In the genomic region with DNA sequence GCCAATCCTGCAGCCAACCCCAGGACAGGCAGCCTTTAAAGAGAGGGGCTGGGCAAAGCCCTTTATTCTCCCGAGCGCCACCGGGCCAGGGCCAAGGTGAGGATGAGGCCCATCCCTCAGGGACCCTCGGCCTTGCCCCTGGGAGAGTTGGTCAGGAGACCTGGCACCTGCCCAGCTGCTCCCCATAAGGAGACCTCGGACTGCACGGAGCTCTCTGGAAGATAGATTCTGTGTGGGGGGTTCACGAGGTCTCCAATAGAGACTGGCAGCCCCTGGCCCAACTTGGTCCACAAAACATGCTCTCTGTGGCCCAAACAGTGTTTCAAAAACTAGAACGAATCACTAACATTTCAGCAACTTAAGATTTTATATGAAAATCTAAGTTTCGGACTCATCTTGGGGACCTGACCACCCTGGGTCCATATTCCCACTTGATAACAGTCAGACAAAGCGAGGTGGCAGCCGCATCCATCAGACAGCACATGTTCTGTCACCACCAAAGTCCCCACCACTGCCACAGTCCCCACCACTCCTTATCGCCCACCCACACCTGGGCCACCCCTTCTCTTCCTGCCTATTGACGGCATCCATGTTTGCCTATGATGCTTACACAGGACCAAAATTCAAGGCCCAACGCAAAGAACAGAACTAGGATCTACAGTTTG, we compare ENCODE assay signal across 12 cellular contexts.
DNase-seq lines count a peak whose midpoint lies in the region; ATAC-seq and TF ChIP-seq lines count a peak whose summit lies in the region.
"Had no signal": no experiment of that assay in that cellular context is flagged by ENCODE, and none has a peak within 500 bp of the region (broad histone marks: within the 10 kb centered on the region; RNA-seq: fewer than 3 reads in every experiment).

No MANE protein-coding gene starts in this region.

- H3K27me3 ChIP-seq in transverse colon, result no peaks in the 10 kb centered on the region
- H3K27me3 ChIP-seq: cardiac muscle cell had no signal

- intact Hi-C loops in transverse colon (cut with DNase I; ENCODE audit: low total_unique reads), result no loop called here

- peak overlapping the region in 1 of 2 donors; percentile 21 for H3K4me3 Mint-ChIP-seq in effector memory CD8-positive, alpha-beta T cell
- no peak overlapping the region for H3K4me3 Mint-ChIP-seq in activated naive CD8-positive, alpha-beta T cell treated with anti-CD3 and anti-CD28 coated beads, Interleukin-2, amount 50 U/mL, for 24 hours

- peaks cover 19 to 49% (median 28%) of the 10 kb centered on the region in 4 donors for H3K4me1 ChIP-seq in transverse colon

- DNase-seq in activated naive CD4-positive, alpha-beta T cell treated with anti-CD3 and anti-CD28 coated beads, Interleukin-2, amount 50 U/mL, for 72 hours (ENCODE audit: low spot score in 2 of 2), result no peak
- no peak for DNase-seq in activated naive CD4-positive, alpha-beta T cell treated with anti-CD3 and anti-CD28 coated beads, Interleukin-2, amount 50 U/mL, for 16 hours
- no peak for DNase-seq in effector memory CD8-positive, alpha-beta T cell
- DNase-seq in omental fat pad (ENCODE audit: low spot score) (no peak), transverse colon (no peak), NCI-H1417 (lab: John Stamatoyannopoulos, UW) (no peak), HEK293T (ENCODE audit: extremely low spot score) (no peak)
- DNase-seq in activated naive CD8-positive, alpha-beta T cell treated with anti-CD3 and anti-CD28 coated beads, Interleukin-2, amount 50 U/mL, for 24 hours, result no peak
- DNase-seq: activated CD4-positive, alpha-beta T cell treated with anti-CD3 and anti-CD28 coated beads, Interleukin-2, amount 50 U/mL, for 1 hour; T-helper 2 cell had no signal

- H3K27ac ChIP-seq in transverse colon, result peak overlapping the region; percentile 60 to 78 (median 68)
- H3K27ac ChIP-seq: PC-9 had no signal

- peak overlapping the region; percentile 45 to 92 for H3K27ac Mint-ChIP-seq in activated naive CD4-positive, alpha-beta T cell treated with anti-CD3 and anti-CD28 coated beads, Interleukin-2, amount 50 U/mL, for 72 hours
- H3K27ac Mint-ChIP-seq in effector memory CD8-positive, alpha-beta T cell, result peak overlapping the region; percentile 77 to 89
- no peak overlapping the region for H3K27ac Mint-ChIP-seq in activated naive CD8-positive, alpha-beta T cell treated with anti-CD3 and anti-CD28 coated beads, Interleukin-2, amount 50 U/mL, for 24 hours

- H3K9me3 Mint-ChIP-seq in activated naive CD4-positive, alpha-beta T cell treated with anti-CD3 and anti-CD28 coated beads, Interleukin-2, amount 50 U/mL, for 72 hours, result no peaks in the 10 kb centered on the region
- no peaks in the 10 kb centered on the region for H3K9me3 Mint-ChIP-seq in effector memory CD8-positive, alpha-beta T cell
- no peaks in the 10 kb centered on the region for H3K9me3 Mint-ChIP-seq in activated naive CD8-positive, alpha-beta T cell treated with anti-CD3 and anti-CD28 coated beads, Interleukin-2, amount 50 U/mL, for 24 hours

- TF ChIP-seq CTCF in omental fat pad (IDR thresholded peaks at IDR 0.05) (no peak), transverse colon (IDR thresholded peaks at IDR 0.05) (no peak)

- H3K4me3 ChIP-seq in transverse colon, result no peak overlapping the region
- H3K4me3 ChIP-seq: cardiac muscle cell, PC-9 had no signal

- H3K36me3 Mint-ChIP-seq in activated naive CD4-positive, alpha-beta T cell treated with anti-CD3 and anti-CD28 coated beads, Interleukin-2, amount 50 U/mL, for 72 hours, result no peaks in the 10 kb centered on the region
- H3K36me3 Mint-ChIP-seq in effector memory CD8-positive, alpha-beta T cell (ENCODE audit: insufficient read depth), result peaks cover 32% of the 10 kb centered on the region
- no peaks in the 10 kb centered on the region for H3K36me3 Mint-ChIP-seq in activated naive CD8-positive, alpha-beta T cell treated with anti-CD3 and anti-CD28 coated beads, Interleukin-2, amount 50 U/mL, for 24 hours (ENCODE audit: low read depth)

- ATAC-seq in activated naive CD4-positive, alpha-beta T cell treated with anti-CD3 and anti-CD28 coated beads, Interleukin-2, amount 50 U/mL, for 72 hours, result no peak
- no peak for ATAC-seq in effector memory CD8-positive, alpha-beta T cell (replicated peaks)
- peak; percentile 9 for ATAC-seq in omental fat pad (ENCODE audit: low FRiP score)
- ATAC-seq in activated naive CD8-positive, alpha-beta T cell treated with anti-CD3 and anti-CD28 coated beads, Interleukin-2, amount 50 U/mL, for 24 hours, result no peak

- peaks cover 60 to 64% of the 10 kb centered on the region in 2 donors for H3K4me1 Mint-ChIP-seq in effector memory CD8-positive, alpha-beta T cell (ENCODE audit: low read depth in 2 of 2)
- H3K4me1 Mint-ChIP-seq in activated naive CD8-positive, alpha-beta T cell treated with anti-CD3 and anti-CD28 coated beads, Interleukin-2, amount 50 U/mL, for 24 hours, result peaks cover 69% of the 10 kb centered on the region

- 80 to 86% methylated on average over 3 to 14 of the region's 14 CpGs for WGBS in transverse colon (ENCODE audit: low coverage in 1 of 2), 2 donors

- POLR2A ChIA-PET in HEK293T (lab: Yijun Ruan, JAX), result no interaction called here

- no peaks in the 10 kb centered on the region for H3K27me3 Mint-ChIP-seq in effector memory CD8-positive, alpha-beta T cell
- H3K27me3 Mint-ChIP-seq in activated naive CD8-positive, alpha-beta T cell treated with anti-CD3 and anti-CD28 coated beads, Interleukin-2, amount 50 U/mL, for 24 hours, result no peaks in the 10 kb centered on the region

- no peak for TF ChIP-seq POLR2A in transverse colon (IDR thresholded peaks at IDR 0.05)

- in situ Hi-C loops in transverse colon (cut with MboI; ENCODE audit: low pct_ligation_motif_present in 1 of 4, low pct_unique_long_range_greater_than_20kb in 1 of 4, low sequenced_read_pairs in 3 of 4), result no loop called here

- H3K36me3 ChIP-seq in transverse colon, result no peaks in the 10 kb centered on the region
- H3K36me3 ChIP-seq: cardiac muscle cell had no signal

- H3K9me3 ChIP-seq in transverse colon, result no peaks in the 10 kb centered on the region

- CTCF ChIA-PET in HEK293T (lab: Yijun Ruan, JAX), result no interaction called here

- no peak for TF ChIP-seq EP300 in transverse colon (IDR thresholded peaks at IDR 0.05; ENCODE audit: low read depth)

TF ChIP-seq in HEK293T, 16 proteins besides CTCF, POLR2A, EP300 and RAD21:
- TF ChIP-seq FOXA1 (IDR thresholded peaks at IDR 0.05) (no peak), ZNF384 (IDR thresholded peaks at IDR 0.05) (no peak), SUZ12 (IDR thresholded peaks at IDR 0.05) (no peak), ARNT (IDR thresholded peaks at IDR 0.05) (no peak), TARDBP (IDR thresholded peaks at IDR 0.05) (no peak), FOXK2 (IDR thresholded peaks at IDR 0.05) (no peak), NFRKB (IDR thresholded peaks at IDR 0.05) (no peak), PKNOX1 (IDR thresholded peaks at IDR 0.05) (no peak), ELF4 (IDR thresholded peaks at IDR 0.05) (no peak), FOXM1 (IDR thresholded peaks at IDR 0.05; ENCODE audit: borderline replicate concordance) (no peak), HDGF (IDR thresholded peaks at IDR 0.05; ENCODE audit: borderline replicate concordance) (no peak), LEF1 (IDR thresholded peaks at IDR 0.05; ENCODE audit: borderline replicate concordance) (no peak), SP1 (IDR thresholded peaks at IDR 0.05) (no peak), BHLHE40 (IDR thresholded peaks at IDR 0.05; ENCODE audit: borderline replicate concordance) (no peak), CTBP1 (IDR thresholded peaks at IDR 0.05; ENCODE audit: borderline replicate concordance) (no peak), L3MBTL2 (conservative IDR thresholded peaks at IDR 0.05) (no peak)
